1 cellular context compared by ENCODE assay signal in the genomic region with DNA sequence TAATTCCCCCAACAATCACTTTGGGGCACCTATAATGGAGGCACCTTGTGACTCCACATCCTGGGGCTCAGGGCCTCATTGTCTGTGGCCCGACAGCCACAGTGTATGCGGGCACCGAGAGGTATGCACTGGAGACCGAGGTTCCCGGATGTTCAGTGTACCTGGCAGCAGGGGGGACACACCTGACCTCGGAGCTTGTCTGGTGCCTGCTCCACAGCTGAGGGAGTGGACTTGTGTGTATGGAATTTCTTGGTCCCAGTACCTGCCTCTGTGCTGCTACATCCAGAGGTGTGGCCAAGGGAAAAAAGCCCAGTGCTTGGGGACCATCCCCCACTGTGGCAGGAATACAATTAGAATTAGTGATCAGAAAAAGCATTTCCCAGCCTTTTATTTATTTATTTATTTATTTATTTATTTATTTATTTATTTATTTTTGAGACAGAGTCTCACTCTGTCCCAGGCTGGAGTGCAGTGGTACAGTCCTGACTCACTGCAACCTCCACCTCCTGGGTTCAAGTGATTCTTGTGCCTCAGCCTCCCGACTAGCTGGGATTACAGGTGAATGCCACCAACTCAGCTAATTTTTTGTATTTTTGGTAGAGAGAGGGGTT.
TF ChIP-seq lines count a peak whose summit lies in the region.

No MANE protein-coding gene starts in this region.

TF ChIP-seq in A549, 52 proteins besides CTCF, POLR2A, EP300 and RAD21:
- TF ChIP-seq, protein P1, sequence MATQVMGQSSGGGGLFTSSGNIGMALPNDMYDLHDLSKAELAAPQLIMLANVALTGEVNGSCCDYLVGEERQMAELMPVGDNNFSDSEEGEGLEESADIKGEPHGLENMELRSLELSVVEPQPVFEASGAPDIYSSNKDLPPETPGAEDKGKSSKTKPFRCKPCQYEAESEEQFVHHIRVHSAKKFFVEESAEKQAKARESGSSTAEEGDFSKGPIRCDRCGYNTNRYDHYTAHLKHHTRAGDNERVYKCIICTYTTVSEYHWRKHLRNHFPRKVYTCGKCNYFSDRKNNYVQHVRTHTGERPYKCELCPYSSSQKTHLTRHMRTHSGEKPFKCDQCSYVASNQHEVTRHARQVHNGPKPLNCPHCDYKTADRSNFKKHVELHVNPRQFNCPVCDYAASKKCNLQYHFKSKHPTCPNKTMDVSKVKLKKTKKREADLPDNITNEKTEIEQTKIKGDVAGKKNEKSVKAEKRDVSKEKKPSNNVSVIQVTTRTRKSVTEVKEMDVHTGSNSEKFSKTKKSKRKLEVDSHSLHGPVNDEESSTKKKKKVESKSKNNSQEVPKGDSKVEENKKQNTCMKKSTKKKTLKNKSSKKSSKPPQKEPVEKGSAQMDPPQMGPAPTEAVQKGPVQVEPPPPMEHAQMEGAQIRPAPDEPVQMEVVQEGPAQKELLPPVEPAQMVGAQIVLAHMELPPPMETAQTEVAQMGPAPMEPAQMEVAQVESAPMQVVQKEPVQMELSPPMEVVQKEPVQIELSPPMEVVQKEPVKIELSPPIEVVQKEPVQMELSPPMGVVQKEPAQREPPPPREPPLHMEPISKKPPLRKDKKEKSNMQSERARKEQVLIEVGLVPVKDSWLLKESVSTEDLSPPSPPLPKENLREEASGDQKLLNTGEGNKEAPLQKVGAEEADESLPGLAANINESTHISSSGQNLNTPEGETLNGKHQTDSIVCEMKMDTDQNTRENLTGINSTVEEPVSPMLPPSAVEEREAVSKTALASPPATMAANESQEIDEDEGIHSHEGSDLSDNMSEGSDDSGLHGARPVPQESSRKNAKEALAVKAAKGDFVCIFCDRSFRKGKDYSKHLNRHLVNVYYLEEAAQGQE (IDR thresholded peaks at IDR 0.05): no peak
- TF ChIP-seq ZC3H11A (IDR thresholded peaks at IDR 0.05) (peak; percentile 96), TFCP2L1 (CRISPR knock-in tag; IDR thresholded peaks at IDR 0.05) (no peak), CBX2 (IDR thresholded peaks at IDR 0.05; ENCODE audit: borderline replicate concordance, low read depth) (no peak), TP53 (CRISPR knock-in tag; IDR thresholded peaks at IDR 0.05) (no peak), MAFK (IDR thresholded peaks at IDR 0.05; ENCODE audit: partially characterized antibody) (no peak)
